ENCODE assay signal across 1 cellular context in genomic region chr6:50925548-50925947, GRCh38.
TF ChIP-seq lines count a peak whose summit lies in the region.

No MANE protein-coding gene starts in this region.

TF ChIP-seq in K562, 482 proteins besides CTCF, POLR2A, EP300 and RAD21 (continued from another document and continues in another):
- TF ChIP-seq CEBPZ (IDR thresholded peaks at IDR 0.05; ENCODE audit: borderline replicate concordance, low read depth, low read length) (no peak), ZNF592 (IDR thresholded peaks at IDR 0.05) (no peak), RAD51 (IDR thresholded peaks at IDR 0.05; ENCODE audit: borderline replicate concordance, low read depth) (0 out of 2 replicates have a peak, but pooled peaks have one; percentile 18), HMBOX1 (IDR thresholded peaks at IDR 0.05) (no peak), USF2 (CRISPR knock-in tag; IDR thresholded peaks at IDR 0.05) (peak; percentile 40), TBL1XR1 (IDR thresholded peaks at IDR 0.05; ENCODE audit: low read length in 2 of 2) (no peak), NCOA1 (IDR thresholded peaks at IDR 0.05; ENCODE audit: low read depth) (no peak), DLX4 (CRISPR knock-in tag; IDR thresholded peaks at IDR 0.05) (no peak), ATF3 (IDR thresholded peaks at IDR 0.05) (peak; percentile 86), ATF3 (CRISPR knock-in tag; conservative IDR thresholded peaks at IDR 0.05) (no peak), ZNF408 (CRISPR knock-in tag; IDR thresholded peaks at IDR 0.05; ENCODE audit: low read depth) (no peak), TCF3 (CRISPR knock-in tag; IDR thresholded peaks at IDR 0.05) (peak; percentile 57), MEIS2 (IDR thresholded peaks at IDR 0.05; ENCODE audit: partially characterized antibody) (peak; percentile 70), ATF1 (CRISPR knock-in tag; IDR thresholded peaks at IDR 0.05) (no peak), ATF1 (tag; IDR thresholded peaks at IDR 0.05) (no peak), BHLHE40 (IDR thresholded peaks at IDR 0.05; ENCODE audit: low read length) (peak; percentile 18; the same call in 1 of the 2 replicates), FOXJ2 (tag; IDR thresholded peaks at IDR 0.05) (peak; percentile 47; the same call in 1 of the 2 replicates), KAT8 (IDR thresholded peaks at IDR 0.05; ENCODE audit: low read depth) (no peak), NONO (IDR thresholded peaks at IDR 0.05; ENCODE audit: low read depth in 2 of 2, low read length in 1 of 2) (no peak), HNRNPK (IDR thresholded peaks at IDR 0.05; ENCODE audit: low read depth, low read length, poor library complexity, severe bottlenecking) (no peak), PKNOX1 (IDR thresholded peaks at IDR 0.05) (peak; percentile 85), JUND (IDR thresholded peaks at IDR 0.05; ENCODE audit: borderline replicate concordance, low read depth, low read length) (peak; percentile 67; the same call in 1 of the 2 replicates), JUND (tag; IDR thresholded peaks at IDR 0.05; ENCODE audit: borderline replicate concordance, low read depth, low read length) (peak; percentile 92; the same call in 2 of the 3 replicates), SP2 (IDR thresholded peaks at IDR 0.05; ENCODE audit: extremely low read depth, low read depth, low read length, poor library complexity, severe bottlenecking) (no peak), ZFP1 (CRISPR knock-in tag; IDR thresholded peaks at IDR 0.05) (no peak), RHOXF2B (CRISPR knock-in tag; conservative IDR thresholded peaks at IDR 0.05) (no peak), MAFF (IDR thresholded peaks at IDR 0.05; ENCODE audit: low read length) (no peak), DDX20 (tag; IDR thresholded peaks at IDR 0.05; ENCODE audit: low read depth) (no peak), KDM1A (IDR thresholded peaks at IDR 0.05) (no peak; a peak in 1 of 4 replicates), PHF21A (IDR thresholded peaks at IDR 0.05; ENCODE audit: borderline replicate concordance, low read depth) (no peak), PTBP1 (IDR thresholded peaks at IDR 0.05; ENCODE audit: low read depth, low read length) (no peak), AFF1 (IDR thresholded peaks at IDR 0.05; ENCODE audit: low read depth in 1 of 2, partially characterized antibody in 2 of 2) (no peak), PHF20 (IDR thresholded peaks at IDR 0.05; ENCODE audit: partially characterized antibody) (no peak), CTCFL (IDR thresholded peaks at IDR 0.05; ENCODE audit: borderline replicate concordance, insufficient read depth, low read depth, low read length, poor library complexity, severe bottlenecking) (no peak), ZKSCAN1 (IDR thresholded peaks at IDR 0.05; ENCODE audit: low read depth, low read length) (peak; percentile 97), BMI1 (IDR thresholded peaks at IDR 0.05; ENCODE audit: low read length) (no peak), ZNF740 (CRISPR knock-in tag; IDR thresholded peaks at IDR 0.05) (no peak), ZNF740 (tag; IDR thresholded peaks at IDR 0.05) (no peak), TAF9B (IDR thresholded peaks at IDR 0.05; ENCODE audit: partially characterized antibody) (no peak), JUN (IDR thresholded peaks at IDR 0.05; ENCODE audit: borderline replicate concordance, low read depth, low read length) (peak; percentile 76; the same call in 1 of the 2 replicates), JUN (CRISPR knock-in tag; IDR thresholded peaks at IDR 0.05; ENCODE audit: borderline replicate concordance) (no peak)
